In genomic region chr12:25278274-25278673, GRCh38 we compare ENCODE assay signal across 28 cellular contexts.
"Had no signal": no experiment of that assay in that cellular context is flagged by ENCODE, and none has a peak within 500 bp of the region (broad histone marks: within the 10 kb centered on the region; RNA-seq: fewer than 3 reads in every experiment).

No MANE protein-coding gene starts in this region.

- H3K36me3 Mint-ChIP-seq: natural killer cell; neural progenitor cell; stimulated activated effector memory CD8-positive, alpha-beta T cell treated with anti-CD3 and anti-CD28 coated beads, Interleukin-12 subunit alpha, Interleukin-12 subunit beta, amount 100 ng/mL, for 72 hours; stimulated activated naive B cell treated with anti-CD40 and anti-IgM and Interleukin-4, amounts not matched to agents 10 μg/mL and 1 μg/mL and 100 μg/mL, for 72 hours had no signal

- H3K4me1 ChIP-seq: neural progenitor cell, parathyroid adenoma, psoas muscle, vagina had no signal

- DNase-seq: natural killer cell; occipital lobe; ovary; posterior cingulate gyrus; psoas muscle; right cardiac atrium; stimulated activated CD4-positive, alpha-beta T cell treated with anti-CD3 and anti-CD28 coated beads, Interleukin-15, amount 100 ng/mL, for 24 hours; stimulated activated CD4-positive, alpha-beta T cell treated with anti-CD3 and anti-CD28 coated beads, Interleukin-2, amount 100 ng/mL, for 24 hours; stimulated activated CD4-positive, alpha-beta T cell treated with anti-CD3 and anti-CD28 coated beads, Interleukin-2, amount 100 ng/mL, for 48 hours; stimulated activated CD4-positive, alpha-beta T cell treated with anti-CD3 and anti-CD28 coated beads, Interleukin-4, amount 100 ng/mL, for 24 hours; stimulated activated naive B cell treated with anti-CD40 and anti-IgM and Interleukin-4, amounts not matched to agents 10 μg/mL and 1 μg/mL and 100 μg/mL, for 72 hours; stimulated activated naive CD4-positive, alpha-beta T cell treated with Interleukin-2 at 50 U/mL for 16 hours; stomach; thyroid gland; trophoblast cell; upper lobe of left lung had no signal

- H3K36me3 ChIP-seq: neural progenitor cell, ovary, stomach, thoracic aorta, thyroid gland, tibial nerve, upper lobe of left lung, vagina had no signal

- H3K9me3 Mint-ChIP-seq: natural killer cell; nephron; neural progenitor cell; stimulated activated effector memory CD8-positive, alpha-beta T cell treated with anti-CD3 and anti-CD28 coated beads, Interleukin-12 subunit alpha, Interleukin-12 subunit beta, amount 100 ng/mL, for 72 hours; stimulated activated naive CD8-positive, alpha-beta T cell treated with anti-CD3 and anti-CD28 coated beads, Interleukin-15, Interleukin-2, amounts not matched to agents 100 ng/mL and 50 ng/mL, for 24 hours had no signal

- H3K4me2 ChIP-seq: neural progenitor cell had no signal

- H3K4me1 Mint-ChIP-seq: neural progenitor cell had no signal

- H3K9me3 ChIP-seq: ovary, psoas muscle, stomach, thoracic aorta, thyroid gland, tibial nerve, upper lobe of left lung, vagina had no signal

- H3K27ac ChIP-seq: neural progenitor cell, ovary, parathyroid adenoma, psoas muscle, skin epidermis, stomach, thoracic aorta, thyroid gland, tibial nerve, upper lobe of left lung, vagina had no signal

- FAIRE-seq: urothelium cell line had no signal

- H3K27ac Mint-ChIP-seq: natural killer cell; nephron; neural progenitor cell; progenitor cell of endocrine pancreas; stimulated activated effector memory CD8-positive, alpha-beta T cell treated with anti-CD3 and anti-CD28 coated beads, Interleukin-12 subunit alpha, Interleukin-12 subunit beta, amount 100 ng/mL, for 72 hours; stimulated activated naive B cell treated with anti-CD40 and anti-IgM and Interleukin-4, amounts not matched to agents 10 μg/mL and 1 μg/mL and 100 μg/mL, for 72 hours; stimulated activated naive CD8-positive, alpha-beta T cell treated with anti-CD3 and anti-CD28 coated beads, Interleukin-15, Interleukin-2, amounts not matched to agents 100 ng/mL and 50 ng/mL, for 24 hours had no signal

- ATAC-seq: natural killer cell; psoas muscle; right cardiac atrium; sciatic nerve; stimulated activated effector memory CD8-positive, alpha-beta T cell treated with anti-CD3 and anti-CD28 coated beads, Interleukin-12 subunit alpha, Interleukin-12 subunit beta, amount 100 ng/mL, for 72 hours; stimulated activated naive B cell treated with anti-CD40 and anti-IgM and Interleukin-4, amounts not matched to agents 10 μg/mL and 1 μg/mL and 100 μg/mL, for 72 hours had no signal

- H3K4me3 Mint-ChIP-seq: natural killer cell; nephron; neural progenitor cell; stimulated activated effector memory CD8-positive, alpha-beta T cell treated with anti-CD3 and anti-CD28 coated beads, Interleukin-12 subunit alpha, Interleukin-12 subunit beta, amount 100 ng/mL, for 72 hours; stimulated activated naive B cell treated with anti-CD40 and anti-IgM and Interleukin-4, amounts not matched to agents 10 μg/mL and 1 μg/mL and 100 μg/mL, for 72 hours; stimulated activated naive CD8-positive, alpha-beta T cell treated with anti-CD3 and anti-CD28 coated beads, Interleukin-15, Interleukin-2, amounts not matched to agents 100 ng/mL and 50 ng/mL, for 24 hours had no signal

- H3K27me3 ChIP-seq: neural progenitor cell, ovary, stomach, thyroid gland, tibial nerve, upper lobe of left lung, vagina had no signal

- H3K4me3 ChIP-seq: neural progenitor cell, ovary, psoas muscle, skin epidermis, stomach, thoracic aorta, thyroid gland, tibial nerve, upper lobe of left lung, vagina had no signal

- H3K27me3 Mint-ChIP-seq: stimulated activated naive B cell treated with anti-CD40 and anti-IgM and Interleukin-4, amounts not matched to agents 10 μg/mL and 1 μg/mL and 100 μg/mL, for 72 hours; stimulated activated naive CD8-positive, alpha-beta T cell treated with anti-CD3 and anti-CD28 coated beads, Interleukin-15, Interleukin-2, amounts not matched to agents 100 ng/mL and 50 ng/mL, for 24 hours had no signal
